ENCODE assay signal across 1 cellular context in genomic region chr10:113788604-113789083, GRCh38.
TF ChIP-seq lines count a peak whose summit lies in the region.

No MANE protein-coding gene starts in this region.

TF ChIP-seq in GM23338, 12 proteins besides CTCF, POLR2A, EP300 and RAD21 (continued from another document):
- TF ChIP-seq ZNF462 (CRISPR knock-in tag; IDR thresholded peaks at IDR 0.05) (no peak), EZH2 (IDR thresholded peaks at IDR 0.05; ENCODE audit: low read depth, unreplicated experiment) (no peak), STAT1 (IDR thresholded peaks at IDR 0.05; ENCODE audit: unreplicated experiment) (no peak), ZNF114 (CRISPR knock-in tag; IDR thresholded peaks at IDR 0.05) (no peak), EZH2phosphoT487 (IDR thresholded peaks at IDR 0.05; ENCODE audit: unreplicated experiment) (no peak), POLR2AphosphoS5 (IDR thresholded peaks at IDR 0.05; ENCODE audit: low read depth) (no peak)
